Comparison of ENCODE assay signal across 8 cellular contexts in the genomic region with DNA sequence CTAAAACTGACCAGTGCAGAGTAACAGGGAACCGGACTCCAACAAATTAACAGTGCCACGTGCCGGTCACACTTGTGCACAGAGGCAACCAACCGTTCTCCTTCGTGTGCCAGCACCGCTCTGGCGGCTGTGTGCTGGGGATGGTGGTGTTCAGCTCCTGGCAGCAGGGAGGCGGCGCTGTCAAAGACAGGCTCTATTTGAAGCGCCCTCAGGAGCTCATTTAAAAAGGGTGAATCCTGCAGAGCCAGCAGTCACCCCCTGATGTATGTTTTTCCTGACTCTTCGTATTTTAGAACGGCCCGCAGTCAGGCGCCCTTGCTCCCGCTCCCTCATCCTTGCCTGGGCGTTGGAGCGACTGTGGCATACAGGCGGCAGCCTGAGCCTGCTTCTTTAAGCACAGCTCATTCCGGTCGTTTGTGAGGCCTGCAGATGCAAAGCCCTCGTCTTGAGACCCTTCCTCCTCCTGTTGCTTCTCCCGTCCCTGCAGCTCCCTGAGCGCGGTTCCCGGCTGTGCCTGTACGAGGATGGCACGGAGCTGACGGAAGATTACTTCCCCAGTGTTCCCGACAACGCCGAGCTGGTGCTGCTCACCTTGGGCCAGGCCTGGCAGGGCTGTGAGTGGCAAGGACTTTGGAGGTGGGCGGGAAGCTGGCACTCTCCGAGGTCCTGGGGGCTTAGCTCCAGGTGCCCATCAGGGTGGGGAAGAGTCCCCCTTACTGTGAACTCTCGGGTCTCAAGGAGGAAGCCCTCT. TPM values are rescaled to one million over a fixed set of nuclear protein-coding genes. Genes with fewer than 3 reads are reported as not detected.
A peak's percentile ranks its signal among the peaks of the same experiment; 100 is the strongest.
DNase-seq lines count a peak whose midpoint lies in the region; ATAC-seq and TF ChIP-seq lines count a peak whose summit lies in the region.

No MANE protein-coding gene starts in this region.

- no peaks in the 10 kb centered on the region for H3K36me3 ChIP-seq in thyroid gland

- H3K4me1 Mint-ChIP-seq in activated naive CD4-positive, alpha-beta T cell treated with anti-CD3 and anti-CD28 coated beads, Interleukin-2, amount 50 U/mL, for 24 hours = peaks cover 43% of the 10 kb centered on the region
- peaks cover 23% of the 10 kb centered on the region for H3K4me1 Mint-ChIP-seq in chondrocyte (ENCODE audit: low read depth)

- no peaks in the 10 kb centered on the region for H3K27me3 Mint-ChIP-seq in activated naive CD4-positive, alpha-beta T cell treated with anti-CD3 and anti-CD28 coated beads, Interleukin-2, amount 50 U/mL, for 24 hours
- no peaks in the 10 kb centered on the region for H3K27me3 Mint-ChIP-seq in chondrocyte (ENCODE audit: low read depth)

- intact Hi-C loops in thyroid gland (cut with DNase I) = loop anchor here (5.0 kb wide), 1 partner anchor 39 kb away; no protein-coding TSS in a partner anchor

- H3K27ac Mint-ChIP-seq in activated naive CD4-positive, alpha-beta T cell treated with anti-CD3 and anti-CD28 coated beads, Interleukin-2, amount 50 U/mL, for 24 hours = peak overlapping the region; percentile 65
- no peak overlapping the region for H3K27ac Mint-ChIP-seq in chondrocyte (ENCODE audit: unreplicated experiment)

- 54 to 69% methylated on average over 30 to 32 of the region's 34 CpGs for WGBS in thyroid gland, 2 donors

- H3K9me3 Mint-ChIP-seq in activated naive CD4-positive, alpha-beta T cell treated with anti-CD3 and anti-CD28 coated beads, Interleukin-2, amount 50 U/mL, for 24 hours = no peaks in the 10 kb centered on the region
- no peaks in the 10 kb centered on the region for H3K9me3 Mint-ChIP-seq in chondrocyte (ENCODE audit: low read depth)

- H3K27ac ChIP-seq in thyroid gland = peak overlapping the region in 1 of 3 donors; percentile 63

- peak overlapping the region; percentile 100 for H3K4me3 Mint-ChIP-seq in activated naive CD4-positive, alpha-beta T cell treated with anti-CD3 and anti-CD28 coated beads, Interleukin-2, amount 50 U/mL, for 24 hours
- peak overlapping the region; percentile 95 for H3K4me3 Mint-ChIP-seq in chondrocyte (ENCODE audit: unreplicated experiment)

- no peak for TF ChIP-seq POLR2A in thyroid gland (IDR thresholded peaks at IDR 0.05)

- peaks cover 18 to 23% of the 10 kb centered on the region in 2 donors for H3K4me1 ChIP-seq in thyroid gland

- no peak for DNase-seq in activated naive CD4-positive, alpha-beta T cell treated with Interleukin-2 at 50 U/mL for 16 hours
- peak; percentile 11 for DNase-seq in OCI-M1 (lab: John Stamatoyannopoulos, UW)
- peak; percentile 80 for DNase-seq in chondrocyte (ENCODE audit: low spot score)
- peak; percentile 38 to 51 for DNase-seq in lung microvascular endothelial cell (ENCODE audit: low read depth in 2 of 2)
- peak; percentile 62 to 67 for DNase-seq in thyroid gland
- DNase-seq in NCI-H187 treated with DMSO at 0.1 percent for 48 hours (lab: John Stamatoyannopoulos, UW) = no peak

- no peaks in the 10 kb centered on the region for H3K27me3 ChIP-seq in thyroid gland

- H3K9me3 ChIP-seq in thyroid gland = no peaks in the 10 kb centered on the region

- no peak for TF ChIP-seq CTCF in chondrocyte (IDR thresholded peaks at IDR 0.05)
- peak in 2 of 6 experiments; percentile 2 to 20 for TF ChIP-seq CTCF in thyroid gland (IDR thresholded peaks at IDR 0.05)

- H3K36me3 Mint-ChIP-seq in activated naive CD4-positive, alpha-beta T cell treated with anti-CD3 and anti-CD28 coated beads, Interleukin-2, amount 50 U/mL, for 24 hours = peaks cover 3% of the 10 kb centered on the region
- H3K36me3 Mint-ChIP-seq in chondrocyte (ENCODE audit: low read depth) = no peaks in the 10 kb centered on the region

- peak overlapping the region in 1 of 3 donors; percentile 56 for H3K4me3 ChIP-seq in thyroid gland (replicated peaks in 1 of 3)

- ATAC-seq in GM18511 (IDR thresholded peaks at IDR 0.05; ENCODE audit: unreplicated experiment) = no peak

RNA-seq across cellular contexts. Expression of a gene that starts 1.1 kb away (rescaled TPM):
- total RNA-seq in chondrocyte (5.8 to 8.2 TPM (median 7.3 TPM) in 3 replicates), lung microvascular endothelial cell (7.5 and 8.1 TPM in 2 replicates), thyroid gland (1 to 10 TPM; 5.1 to 8.6 (median 6.8) TPM)

RNA-seq across cellular contexts. Expression of a gene that starts 1.4 kb away (rescaled TPM):
- total RNA-seq in chondrocyte (37.4 to 40.6 TPM (median 37.6 TPM) in 3 replicates), lung microvascular endothelial cell (12.6 and 18.7 TPM in 2 replicates), thyroid gland (10 to 100 TPM; 26.0 to 41.6 (median 30.8) TPM)

RNA-seq across cellular contexts. Expression of a gene that starts 41.7 kb away (rescaled TPM):
- total RNA-seq in chondrocyte (25.0 to 25.7 TPM (median 25.3 TPM) in 3 replicates), lung microvascular endothelial cell (22.4 and 24.0 TPM in 2 replicates), thyroid gland (10 to 100 TPM; 27.3 to 36.6 (median 32.7) TPM)

Comparison
In these comparisons a context has a peak if more than half of its experiments do, and no peak if none do; other contexts are left out.
1. DNase-seq: peak in OCI-M1 (single experiment), chondrocyte (single experiment), lung microvascular endothelial cell (2 of 2) and thyroid gland (2 of 2); none in activated naive CD4-positive, alpha-beta T cell treated with Interleukin-2 at 50 U/mL for 16 hours (single experiment) and NCI-H187 treated with DMSO at 0.1 percent for 48 hours (single experiment).